Comparison of ENCODE assay signal across 26 cellular contexts in genomic region chr10:79044036-79044664, GRCh38. TPM values are rescaled to one million over a fixed set of nuclear protein-coding genes. Genes with fewer than 3 reads are reported as not detected.
DNase-seq lines count a peak whose midpoint lies in the region; ATAC-seq and TF ChIP-seq lines count a peak whose summit lies in the region.
"Had no signal": no experiment of that assay in that cellular context is flagged by ENCODE, and none has a peak within 500 bp of the region (broad histone marks: within the 10 kb centered on the region; RNA-seq: fewer than 3 reads in every experiment).

No MANE protein-coding gene starts in this region.

- H3K9me3 ChIP-seq in CD4-positive, CD25-positive, alpha-beta regulatory T cell (ENCODE audit: control insufficient read depth in 2 of 2, low read length in 2 of 2), result no peaks in the 10 kb centered on the region
- no peaks in the 10 kb centered on the region for H3K9me3 ChIP-seq in body of pancreas
- H3K9me3 ChIP-seq: gastroesophageal sphincter, thyroid gland had no signal

- WGBS in body of pancreas, 2 donors, result 91 to 95% methylated on average over 6 of the region's 6 CpGs

- H3K27me3 ChIP-seq in CD4-positive, CD25-positive, alpha-beta regulatory T cell (ENCODE audit: control insufficient read depth, insufficient read depth, low read length), result peaks cover 3% of the 10 kb centered on the region
- H3K27me3 ChIP-seq in body of pancreas, result no peaks in the 10 kb centered on the region
- H3K27me3 ChIP-seq: dorsolateral prefrontal cortex, gastroesophageal sphincter, thyroid gland had no signal

- H3K27ac ChIP-seq in CD4-positive, CD25-positive, alpha-beta regulatory T cell (ENCODE audit: insufficient read depth, low read length, poor library complexity, severe bottlenecking), result no peak overlapping the region
- no peak overlapping the region for H3K27ac ChIP-seq in body of pancreas
- H3K27ac ChIP-seq: dorsolateral prefrontal cortex, gastroesophageal sphincter, RWPE1, SK-N-MC, thyroid gland had no signal

- CTCF ChIA-PET in T-cell (lab: Charles Lee) (no interaction called here), Calu3 (lab: Charles Lee) (no interaction called here)

- POLR2A ChIA-PET in T-cell (lab: Charles Lee), result no interaction called here

- DNase-seq in T-helper 1 cell, result no peak
- no peak for DNase-seq in CD4-positive, CD25-positive, alpha-beta regulatory T cell
- no peak for DNase-seq in T-cell
- DNase-seq in neural crest cell (ENCODE audit: low read depth, low spot score), result no peak
- DNase-seq in body of pancreas, result no peak
- DNase-seq in Calu3, result no peak
- DNase-seq: activated naive CD8-positive, alpha-beta T cell treated with anti-CD3 and anti-CD28 coated beads for 36 hours; DMS153; hypothalamus; mesendoderm; naive B cell; NCI-H1092 treated with DMSO at 0.1 percent for 48 hours; NCI-H1930; NCI-H226; occipital lobe; small intestine; stimulated activated CD4-positive, alpha-beta T cell treated with anti-CD3 and anti-CD28 coated beads, Interleukin-1b, Interleukin-23, amount 100 ng/mL, for 48 hours; stimulated activated CD8-positive, alpha-beta memory T cell treated with anti-CD3 and anti-CD28 coated beads, Interleukin-4, amount 100 ng/mL, for 48 hours; thyroid gland had no signal

- no peaks in the 10 kb centered on the region for H3K36me3 Mint-ChIP-seq in T-helper 1 cell treated with Interleukin-12 subunit alpha and Interleukin-12 subunit beta and Interleukin-4 antibody, amounts not matched to agents 30 μg/mL and 1 μg/mL, for 36 hours (ENCODE audit: low read depth)
- H3K36me3 Mint-ChIP-seq in CD4-positive, CD25-positive, alpha-beta regulatory T cell, result no peaks in the 10 kb centered on the region
- H3K36me3 Mint-ChIP-seq in T-cell (peaks cover 3% of the 10 kb centered on the region), neural crest cell (ENCODE audit: low read depth) (no peaks in the 10 kb centered on the region), Calu3 (ENCODE audit: insufficient read depth, unreplicated experiment) (no peaks in the 10 kb centered on the region)
- H3K36me3 Mint-ChIP-seq: activated naive CD8-positive, alpha-beta T cell treated with anti-CD3 and anti-CD28 coated beads for 36 hours; naive B cell had no signal

- peaks cover 33% of the 10 kb centered on the region for H3K27me3 Mint-ChIP-seq in T-helper 1 cell treated with Interleukin-12 subunit alpha and Interleukin-12 subunit beta and Interleukin-4 antibody, amounts not matched to agents 30 μg/mL and 1 μg/mL, for 36 hours (ENCODE audit: low read depth)
- peaks cover 12% of the 10 kb centered on the region for H3K27me3 Mint-ChIP-seq in CD4-positive, CD25-positive, alpha-beta regulatory T cell
- H3K27me3 Mint-ChIP-seq in T-cell (no peaks in the 10 kb centered on the region), neural crest cell (ENCODE audit: low read depth) (peaks cover 3% of the 10 kb centered on the region), Calu3 (ENCODE audit: unreplicated experiment) (peaks cover 37% of the 10 kb centered on the region)
- H3K27me3 Mint-ChIP-seq: activated naive CD8-positive, alpha-beta T cell treated with anti-CD3 and anti-CD28 coated beads for 36 hours; stimulated activated naive CD8-positive, alpha-beta T cell treated with anti-CD3 and anti-CD28 coated beads, Interleukin-15, amount 100 ng/mL, for 72 hours had no signal

- peak overlapping the region; percentile 5 for H3K27ac Mint-ChIP-seq in T-helper 1 cell treated with Interleukin-12 subunit alpha and Interleukin-12 subunit beta and Interleukin-4 antibody, amounts not matched to agents 30 μg/mL and 1 μg/mL, for 36 hours
- H3K27ac Mint-ChIP-seq in CD4-positive, CD25-positive, alpha-beta regulatory T cell, result peak overlapping the region; percentile 7 to 39 (median 32)
- H3K27ac Mint-ChIP-seq in T-cell, result peak overlapping the region; percentile 40 to 62
- peak overlapping the region; percentile 72 for H3K27ac Mint-ChIP-seq in neural crest cell (ENCODE audit: unreplicated experiment)
- H3K27ac Mint-ChIP-seq in Calu3 (ENCODE audit: unreplicated experiment), result no peak overlapping the region
- H3K27ac Mint-ChIP-seq: activated naive CD8-positive, alpha-beta T cell treated with anti-CD3 and anti-CD28 coated beads for 36 hours; stimulated activated naive CD8-positive, alpha-beta T cell treated with anti-CD3 and anti-CD28 coated beads, Interleukin-15, amount 100 ng/mL, for 72 hours had no signal

- intact Hi-C loops in body of pancreas (cut with DNase I), result no loop called here
- intact Hi-C loops in Calu3 (cut with micrococcal nuclease; ENCODE audit: unreplicated experiment), result no loop called here

- H3K4me1 ChIP-seq in CD4-positive, CD25-positive, alpha-beta regulatory T cell (ENCODE audit: control insufficient read depth, insufficient read depth, low read length, poor library complexity, severe bottlenecking), result peaks cover 31% of the 10 kb centered on the region
- peaks cover 29% of the 10 kb centered on the region for H3K4me1 ChIP-seq in body of pancreas

- H3K4me3 ChIP-seq in CD4-positive, CD25-positive, alpha-beta regulatory T cell (ENCODE audit: low read depth, low read length), result no peak overlapping the region
- H3K4me3 ChIP-seq in body of pancreas, result no peak overlapping the region
- H3K4me3 ChIP-seq: dorsolateral prefrontal cortex, gastroesophageal sphincter, SK-N-MC, thyroid gland had no signal

- H3K4me3 Mint-ChIP-seq in T-helper 1 cell treated with Interleukin-12 subunit alpha and Interleukin-12 subunit beta and Interleukin-4 antibody, amounts not matched to agents 30 μg/mL and 1 μg/mL, for 36 hours, result no peak overlapping the region
- peak overlapping the region in 1 of 4 donors; percentile 2 for H3K4me3 Mint-ChIP-seq in CD4-positive, CD25-positive, alpha-beta regulatory T cell
- no peak overlapping the region for H3K4me3 Mint-ChIP-seq in T-cell
- H3K4me3 Mint-ChIP-seq in neural crest cell, result no peak overlapping the region
- no peak overlapping the region for H3K4me3 Mint-ChIP-seq in Calu3 (ENCODE audit: low read depth, unreplicated experiment)
- H3K4me3 Mint-ChIP-seq: activated naive CD8-positive, alpha-beta T cell treated with anti-CD3 and anti-CD28 coated beads for 36 hours; naive B cell; stimulated activated naive CD8-positive, alpha-beta T cell treated with anti-CD3 and anti-CD28 coated beads, Interleukin-15, amount 100 ng/mL, for 72 hours had no signal

- H3K36me3 ChIP-seq in CD4-positive, CD25-positive, alpha-beta regulatory T cell (ENCODE audit: control insufficient read depth, insufficient read depth, low read length), result no peaks in the 10 kb centered on the region
- no peaks in the 10 kb centered on the region for H3K36me3 ChIP-seq in body of pancreas (replicated peaks in 1 of 2; ENCODE audit: insufficient read depth in 1 of 2, low read depth in 2 of 2)
- H3K36me3 ChIP-seq: gastroesophageal sphincter, thyroid gland had no signal

- no TSS peak for BruUV-seq in Calu3 (replicated peaks; lab: Mats Ljungman, UMichigan)

- no peaks in the 10 kb centered on the region for H3K9me3 Mint-ChIP-seq in T-helper 1 cell treated with Interleukin-12 subunit alpha and Interleukin-12 subunit beta and Interleukin-4 antibody, amounts not matched to agents 30 μg/mL and 1 μg/mL, for 36 hours
- H3K9me3 Mint-ChIP-seq in CD4-positive, CD25-positive, alpha-beta regulatory T cell, result peaks cover 0 to 4% (median 2%) of the 10 kb centered on the region in 7 donors
- H3K9me3 Mint-ChIP-seq in T-cell (no peaks in the 10 kb centered on the region), neural crest cell (no peaks in the 10 kb centered on the region), Calu3 (ENCODE audit: low read depth, unreplicated experiment) (no peaks in the 10 kb centered on the region)
- H3K9me3 Mint-ChIP-seq: activated naive CD8-positive, alpha-beta T cell treated with anti-CD3 and anti-CD28 coated beads for 36 hours; naive B cell; stimulated activated naive CD8-positive, alpha-beta T cell treated with anti-CD3 and anti-CD28 coated beads, Interleukin-15, amount 100 ng/mL, for 72 hours had no signal

- ATAC-seq in CD4-positive, CD25-positive, alpha-beta regulatory T cell (ENCODE audit: low read depth in 2 of 2), result no peak
- ATAC-seq in T-cell (replicated peaks in 1 of 4) (no peak), body of pancreas (no peak), GM19467 (IDR thresholded peaks at IDR 0.05; ENCODE audit: unreplicated experiment) (no peak)
- ATAC-seq: gastroesophageal sphincter; stimulated activated naive CD8-positive, alpha-beta T cell treated with anti-CD3 and anti-CD28 coated beads, Interleukin-15, amount 100 ng/mL, for 72 hours had no signal

- TF ChIP-seq POLR2A in body of pancreas (IDR thresholded peaks at IDR 0.05), result no peak

- H3K4me1 Mint-ChIP-seq in T-helper 1 cell treated with Interleukin-12 subunit alpha and Interleukin-12 subunit beta and Interleukin-4 antibody, amounts not matched to agents 30 μg/mL and 1 μg/mL, for 36 hours (ENCODE audit: low read depth), result peaks cover 18% of the 10 kb centered on the region
- peaks cover 24 to 71% (median 44%) of the 10 kb centered on the region in 4 donors for H3K4me1 Mint-ChIP-seq in CD4-positive, CD25-positive, alpha-beta regulatory T cell
- H3K4me1 Mint-ChIP-seq in T-cell (peaks cover 56 to 74% (median 66%) of the 10 kb centered on the region in 3 donors), neural crest cell (peaks cover 3% of the 10 kb centered on the region), Calu3 (ENCODE audit: low read depth, unreplicated experiment) (peaks cover 8% of the 10 kb centered on the region)

- TF ChIP-seq CTCF in neural crest cell (conservative IDR thresholded peaks at IDR 0.05) (no peak), body of pancreas (IDR thresholded peaks at IDR 0.05) (no peak), Calu3 (IDR thresholded peaks at IDR 0.05; ENCODE audit: unreplicated experiment) (no peak)

RNA-seq across cellular contexts. Expression of gene ZMIZ1, which starts 24.6 kb away (rescaled TPM):
- total RNA-seq in CD4-positive, CD25-positive, alpha-beta regulatory T cell, result 34.8 TPM
- 1 to 10 TPM; 1.5 to 2.3 (median 1.9) TPM for polyA plus RNA-seq in CD4-positive, CD25-positive, alpha-beta regulatory T cell
- 10 to 100 TPM; 16.8 to 27.1 (median 21.2) TPM for total RNA-seq in T-cell
- 87.1 and 92.0 TPM in 2 replicates for total RNA-seq in neural crest cell
- 10 to 100 TPM; 27.2 to 42.2 TPM for total RNA-seq in body of pancreas
- total RNA-seq in Calu3 (2022), result 20.3 and 23.5 TPM in 2 replicates
